Comparison of ENCODE assay signal across 8 cellular contexts in the genomic region with DNA sequence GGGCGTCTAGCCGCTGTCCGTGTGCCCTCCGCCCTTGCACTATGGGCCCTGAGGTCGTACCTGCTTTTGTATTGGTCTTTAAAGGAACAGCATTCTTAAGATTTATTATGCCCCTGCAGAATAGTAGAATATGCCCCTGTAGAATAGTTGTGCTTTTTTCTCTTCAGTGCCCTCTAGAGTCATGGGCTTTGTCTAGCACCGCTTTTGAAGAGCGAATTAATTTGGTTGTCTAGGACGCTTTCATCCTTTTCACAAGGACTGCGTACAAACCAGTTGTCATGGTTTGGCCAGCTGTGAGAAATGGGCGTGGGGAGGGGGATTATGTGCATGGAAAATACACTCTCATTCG. TPM values are rescaled to one million over a fixed set of nuclear protein-coding genes. Genes with fewer than 3 reads are reported as not detected.
DNase-seq lines count a peak whose midpoint lies in the region; ATAC-seq, FAIRE-seq and TF ChIP-seq lines count a peak whose summit lies in the region.

No MANE protein-coding gene starts in this region.

- H3K4me1 Mint-ChIP-seq in effector memory CD8-positive, alpha-beta T cell (ENCODE audit: low read depth in 2 of 2): peaks cover 31 to 43% of the 10 kb centered on the region in 2 donors
- H3K4me1 Mint-ChIP-seq in memory B cell: peaks cover 28% of the 10 kb centered on the region

- no peaks in the 10 kb centered on the region for H3K27me3 Mint-ChIP-seq in effector memory CD8-positive, alpha-beta T cell
- no peaks in the 10 kb centered on the region for H3K27me3 Mint-ChIP-seq in memory B cell

- CTCF ChIA-PET in A673 (lab: Charles Lee): no interaction called here

- no peak for TF ChIP-seq POLR2A in GM12891 (IDR thresholded peaks at IDR 0.05; ENCODE audit: low read depth, low read length)

- intact Hi-C loops in A673 (cut with micrococcal nuclease; ENCODE audit: unreplicated experiment): loop anchor here (5.0 kb wide), 2 partner anchors 140 to 475 kb away; no protein-coding TSS in a partner anchor

- H3K9me3 ChIP-seq in A673 (ENCODE audit: low read depth, low read length, poor library complexity, severe bottlenecking): no peaks in the 10 kb centered on the region
- H3K9me3 ChIP-seq in WERI-Rb-1 (ENCODE audit: severe bottlenecking): no peaks in the 10 kb centered on the region
- no peaks in the 10 kb centered on the region for H3K9me3 ChIP-seq in thymus (ENCODE audit: control insufficient read depth)

- H3K27ac ChIP-seq in A673 (ENCODE audit: low read depth, low read length, poor library complexity, severe bottlenecking) (peak overlapping the region; percentile 99), WERI-Rb-1 (peak overlapping the region; percentile 99), thymus (ENCODE audit: low read depth) (peak overlapping the region; percentile 97)

- H3K4me1 ChIP-seq in A673 (ENCODE audit: insufficient read depth, low read length, poor library complexity, severe bottlenecking): peaks cover 10% of the 10 kb centered on the region
- H3K4me1 ChIP-seq in thymus (ENCODE audit: control insufficient read depth, insufficient read depth, low read length): peaks cover 10% of the 10 kb centered on the region

- peaks cover 75% of the 10 kb centered on the region for H3K36me3 Mint-ChIP-seq in effector memory CD8-positive, alpha-beta T cell (ENCODE audit: insufficient read depth)
- H3K36me3 Mint-ChIP-seq in memory B cell: peaks cover 40% of the 10 kb centered on the region

- H3K27me3 ChIP-seq in A673 (replicated peaks; ENCODE audit: insufficient read depth, low read depth, low read length, poor library complexity) (no peaks in the 10 kb centered on the region), WERI-Rb-1 (ENCODE audit: insufficient read depth, low read depth, severe bottlenecking) (no peaks in the 10 kb centered on the region), thymus (ENCODE audit: control insufficient read depth, insufficient read depth) (no peaks in the 10 kb centered on the region)

- DNase-seq in A673 (ENCODE audit: low spot score) (peak; percentile 86), GM12891 (ENCODE audit: insufficient read length, low spot score) (peak; percentile 13), NCI-H2171 treated with DMSO at 0.1 percent for 48 hours (lab: John Stamatoyannopoulos, UW) (peak; percentile 76), WERI-Rb-1 (peak; percentile 34), memory B cell (ENCODE audit: low spot score in 2 of 2) (peak in 1 of 2 donors; percentile 58)
- peak in 1 of 3 experiments; percentile 32 for DNase-seq in effector memory CD8-positive, alpha-beta T cell

- H3K27ac Mint-ChIP-seq in effector memory CD8-positive, alpha-beta T cell: peak overlapping the region; percentile 99
- H3K27ac Mint-ChIP-seq in memory B cell: peak overlapping the region; percentile 100

- POLR2A ChIA-PET in A673 (lab: Charles Lee; ENCODE audit: low non-redundant PET): interaction anchor here (0.6 to 0.8 kb wide), 3 partner anchors 9 to 90 kb away, joined by 3 read pairs; no protein-coding TSS in a partner anchor

- under 1% methylated on average over 11 of the region's 11 CpGs for WGBS in thymus

- H3K9me3 Mint-ChIP-seq in effector memory CD8-positive, alpha-beta T cell: no peaks in the 10 kb centered on the region
- H3K9me3 Mint-ChIP-seq in memory B cell: no peaks in the 10 kb centered on the region

- H3K36me3 ChIP-seq in A673 (ENCODE audit: insufficient read depth, low read length, poor library complexity, severe bottlenecking) (peaks cover 61% of the 10 kb centered on the region), WERI-Rb-1 (peaks cover 76% of the 10 kb centered on the region), thymus (ENCODE audit: control insufficient read depth, insufficient read depth) (peaks cover 24% of the 10 kb centered on the region)

- TF ChIP-seq CTCF in A673 (conservative IDR thresholded peaks at IDR 0.05; ENCODE audit: low read depth, low read length) (peak; percentile 62), WERI-Rb-1 (IDR thresholded peaks at IDR 0.05; ENCODE audit: low read depth, low read length) (peak; percentile 29; the same call in 1 of the 2 replicates)

- FAIRE-seq in GM12891 (lab: Jason Lieb, UNC): no peak

- H3K4me3 ChIP-seq in A673 (ENCODE audit: low read depth, low read length, poor library complexity, severe bottlenecking): peak overlapping the region; percentile 90
- H3K4me3 ChIP-seq in WERI-Rb-1 (ENCODE audit: low read depth, low read length): peak overlapping the region; percentile 93
- H3K4me3 ChIP-seq in thymus (ENCODE audit: low read length): peak overlapping the region; percentile 87

- no TSS peak for BruUV-seq in A673 (replicated peaks; lab: Mats Ljungman, UMichigan)

- ATAC-seq in HG03097 (IDR thresholded peaks at IDR 0.05; ENCODE audit: low FRiP score, unreplicated experiment): peak; percentile 6
- ATAC-seq in effector memory CD8-positive, alpha-beta T cell (replicated peaks): peak; percentile 37
- peak; percentile 30 for ATAC-seq in memory B cell (ENCODE audit: low read depth)

- H3K4me3 Mint-ChIP-seq in effector memory CD8-positive, alpha-beta T cell: peak overlapping the region; percentile 98 to 99
- H3K4me3 Mint-ChIP-seq in memory B cell: peak overlapping the region; percentile 100

TF ChIP-seq in GM12891, 5 proteins besides CTCF, POLR2A, EP300 and RAD21:
- TF ChIP-seq TAF1 (IDR thresholded peaks at IDR 0.05; ENCODE audit: low read depth, low read length): no peak
- no peak for TF ChIP-seq POLR2AphosphoS5 (IDR thresholded peaks at IDR 0.05; ENCODE audit: low read depth, low read length)
- TF ChIP-seq POU2F2 (IDR thresholded peaks at IDR 0.05; ENCODE audit: low read depth, low read length): no peak
- TF ChIP-seq SPI1 (IDR thresholded peaks at IDR 0.05; ENCODE audit: low read depth, low read length): no peak
- no peak for TF ChIP-seq PAX5 (IDR thresholded peaks at IDR 0.05; ENCODE audit: insufficient read depth, low read length, severe bottlenecking)

RNA-seq across cellular contexts. Expression of a gene that starts 0.6 kb away (rescaled TPM):
- total RNA-seq in A673 (2021): 66.8 and 72.9 TPM in 2 replicates
- 24.2 TPM for polyA plus RNA-seq in GM12891 (2012; ENCODE audit: low read depth, missing spikeins)
- polyA plus RNA-seq in thymus: 126 TPM

RNA-seq across cellular contexts. Expression of a gene that starts 1.3 kb away (rescaled TPM):
- total RNA-seq in A673 (2021): 867 and 911 TPM in 2 replicates
- polyA plus RNA-seq in GM12891 (2012; ENCODE audit: low read depth, missing spikeins): 455 TPM
- polyA plus RNA-seq in thymus: 937 TPM

RNA-seq across cellular contexts. Expression of a gene that starts 10.5 kb away (rescaled TPM):
- total RNA-seq in A673 (2021): 25.6 and 31.5 TPM in 2 replicates
- polyA plus RNA-seq in GM12891 (2012; ENCODE audit: low read depth, missing spikeins): 10.8 TPM
- polyA plus RNA-seq in thymus: 24.4 TPM

RNA-seq across cellular contexts. Expression of a gene that starts 58.5 kb away (rescaled TPM):
- not detected in 2 replicates for total RNA-seq in A673 (2021)
- 2.0 TPM for polyA plus RNA-seq in GM12891 (2012; ENCODE audit: low read depth, missing spikeins)
- polyA plus RNA-seq in thymus: 6.2 TPM
